ENCODE assay signal across 1 cellular context in the genomic region with DNA sequence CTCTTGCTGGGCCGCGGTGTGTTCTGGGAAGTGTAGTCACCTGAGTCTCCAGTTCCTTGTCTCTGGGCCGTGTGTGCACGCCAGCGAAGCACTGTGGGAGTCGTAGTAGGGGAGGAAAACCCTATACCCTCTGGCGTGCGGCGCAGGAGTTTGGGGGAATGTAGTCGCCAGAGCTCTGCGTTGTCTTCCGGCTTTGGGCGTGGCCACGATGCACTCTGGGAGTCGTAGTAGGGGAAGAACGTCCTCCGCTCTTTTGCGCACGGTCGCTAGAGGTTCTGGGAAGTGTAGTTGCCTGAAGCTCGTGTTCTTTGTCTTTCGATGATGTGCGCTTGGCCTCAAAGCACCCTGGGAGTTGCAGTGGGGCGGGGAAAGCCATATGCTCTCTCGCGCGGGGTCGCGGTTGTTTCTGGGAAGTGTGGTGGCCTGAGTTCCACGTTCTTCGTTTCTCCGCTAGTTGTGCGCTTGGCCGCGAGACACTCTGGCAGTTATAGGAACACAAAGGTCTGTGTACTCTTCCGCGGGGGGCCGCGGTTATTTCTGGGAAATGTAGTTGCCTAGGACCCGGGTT.
TF ChIP-seq lines count a peak whose summit lies in the region.

No MANE protein-coding gene starts in this region.

TF ChIP-seq in HEK293, 187 proteins besides CTCF, POLR2A, EP300 and RAD21 (continued from another document and continues in another):
- TF ChIP-seq TRIM28 (IDR thresholded peaks at IDR 0.05; ENCODE audit: borderline replicate concordance, low read length): no peak; the same call in 1 of the 2 replicates
- no peak for TF ChIP-seq ZNF132 (tag by site-specific recombination; IDR thresholded peaks at IDR 0.05; ENCODE audit: borderline replicate concordance)
- TF ChIP-seq ZNF292 (tag by site-specific recombination; IDR thresholded peaks at IDR 0.05; ENCODE audit: borderline replicate concordance, low read depth): no peak
- peak; percentile 61; the same call in 1 of the 2 replicates for TF ChIP-seq ZIC2 (tag by site-specific recombination; IDR thresholded peaks at IDR 0.05)
- TF ChIP-seq GFI1B (tag by site-specific recombination; IDR thresholded peaks at IDR 0.05): no peak
- TF ChIP-seq ZNF112 (tag by site-specific recombination; IDR thresholded peaks at IDR 0.05): no peak
- peak; percentile 83 for TF ChIP-seq KLF1 (tag by site-specific recombination; IDR thresholded peaks at IDR 0.05)
- TF ChIP-seq ZNF529 (tag by site-specific recombination; IDR thresholded peaks at IDR 0.05; ENCODE audit: insufficient replicate concordance): no peak
- TF ChIP-seq, protein P1, sequence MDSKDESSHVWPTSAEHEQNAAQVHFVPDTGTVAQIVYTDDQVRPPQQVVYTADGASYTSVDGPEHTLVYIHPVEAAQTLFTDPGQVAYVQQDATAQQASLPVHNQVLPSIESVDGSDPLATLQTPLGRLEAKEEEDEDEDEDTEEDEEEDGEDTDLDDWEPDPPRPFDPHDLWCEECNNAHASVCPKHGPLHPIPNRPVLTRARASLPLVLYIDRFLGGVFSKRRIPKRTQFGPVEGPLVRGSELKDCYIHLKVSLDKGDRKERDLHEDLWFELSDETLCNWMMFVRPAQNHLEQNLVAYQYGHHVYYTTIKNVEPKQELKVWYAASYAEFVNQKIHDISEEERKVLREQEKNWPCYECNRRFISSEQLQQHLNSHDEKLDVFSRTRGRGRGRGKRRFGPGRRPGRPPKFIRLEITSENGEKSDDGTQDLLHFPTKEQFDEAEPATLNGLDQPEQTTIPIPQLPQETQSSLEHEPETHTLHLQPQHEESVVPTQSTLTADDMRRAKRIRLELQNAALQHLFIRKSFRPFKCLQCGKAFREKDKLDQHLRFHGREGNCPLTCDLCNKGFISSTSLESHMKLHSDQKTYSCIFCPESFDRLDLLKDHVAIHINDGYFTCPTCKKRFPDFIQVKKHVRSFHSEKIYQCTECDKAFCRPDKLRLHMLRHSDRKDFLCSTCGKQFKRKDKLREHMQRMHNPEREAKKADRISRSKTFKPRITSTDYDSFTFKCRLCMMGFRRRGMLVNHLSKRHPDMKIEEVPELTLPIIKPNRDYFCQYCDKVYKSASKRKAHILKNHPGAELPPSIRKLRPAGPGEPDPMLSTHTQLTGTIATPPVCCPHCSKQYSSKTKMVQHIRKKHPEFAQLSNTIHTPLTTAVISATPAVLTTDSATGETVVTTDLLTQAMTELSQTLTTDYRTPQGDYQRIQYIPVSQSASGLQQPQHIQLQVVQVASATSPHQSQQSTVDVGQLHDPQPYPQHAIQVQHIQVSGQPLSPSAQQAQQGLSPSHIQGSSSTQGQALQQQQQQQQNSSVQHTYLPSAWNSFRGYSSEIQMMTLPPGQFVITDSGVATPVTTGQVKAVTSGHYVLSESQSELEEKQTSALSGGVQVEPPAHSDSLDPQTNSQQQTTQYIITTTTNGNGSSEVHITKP (tag by site-specific recombination; IDR thresholded peaks at IDR 0.05): peak; percentile 80
- no peak for TF ChIP-seq YY1 (tag by site-specific recombination; IDR thresholded peaks at IDR 0.05)
- TF ChIP-seq BCL11B (tag by site-specific recombination; IDR thresholded peaks at IDR 0.05; ENCODE audit: low read depth): no peak
- 0 out of 2 replicates have a peak, but pooled peaks have one; percentile 28 for TF ChIP-seq ZSCAN16 (tag by site-specific recombination; IDR thresholded peaks at IDR 0.05)
- no peak for TF ChIP-seq ZEB2 (tag by site-specific recombination; IDR thresholded peaks at IDR 0.05)
- TF ChIP-seq, protein P2, sequence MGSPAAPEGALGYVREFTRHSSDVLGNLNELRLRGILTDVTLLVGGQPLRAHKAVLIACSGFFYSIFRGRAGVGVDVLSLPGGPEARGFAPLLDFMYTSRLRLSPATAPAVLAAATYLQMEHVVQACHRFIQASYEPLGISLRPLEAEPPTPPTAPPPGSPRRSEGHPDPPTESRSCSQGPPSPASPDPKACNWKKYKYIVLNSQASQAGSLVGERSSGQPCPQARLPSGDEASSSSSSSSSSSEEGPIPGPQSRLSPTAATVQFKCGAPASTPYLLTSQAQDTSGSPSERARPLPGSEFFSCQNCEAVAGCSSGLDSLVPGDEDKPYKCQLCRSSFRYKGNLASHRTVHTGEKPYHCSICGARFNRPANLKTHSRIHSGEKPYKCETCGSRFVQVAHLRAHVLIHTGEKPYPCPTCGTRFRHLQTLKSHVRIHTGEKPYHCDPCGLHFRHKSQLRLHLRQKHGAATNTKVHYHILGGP (tag by site-specific recombination; IDR thresholded peaks at IDR 0.05): no peak
- TF ChIP-seq ZNF366 (tag by site-specific recombination; conservative IDR thresholded peaks at IDR 0.05): no peak
- no peak; the same call in 1 of the 2 replicates for TF ChIP-seq ZNF768 (tag by site-specific recombination; IDR thresholded peaks at IDR 0.05)
- TF ChIP-seq, protein P3, sequence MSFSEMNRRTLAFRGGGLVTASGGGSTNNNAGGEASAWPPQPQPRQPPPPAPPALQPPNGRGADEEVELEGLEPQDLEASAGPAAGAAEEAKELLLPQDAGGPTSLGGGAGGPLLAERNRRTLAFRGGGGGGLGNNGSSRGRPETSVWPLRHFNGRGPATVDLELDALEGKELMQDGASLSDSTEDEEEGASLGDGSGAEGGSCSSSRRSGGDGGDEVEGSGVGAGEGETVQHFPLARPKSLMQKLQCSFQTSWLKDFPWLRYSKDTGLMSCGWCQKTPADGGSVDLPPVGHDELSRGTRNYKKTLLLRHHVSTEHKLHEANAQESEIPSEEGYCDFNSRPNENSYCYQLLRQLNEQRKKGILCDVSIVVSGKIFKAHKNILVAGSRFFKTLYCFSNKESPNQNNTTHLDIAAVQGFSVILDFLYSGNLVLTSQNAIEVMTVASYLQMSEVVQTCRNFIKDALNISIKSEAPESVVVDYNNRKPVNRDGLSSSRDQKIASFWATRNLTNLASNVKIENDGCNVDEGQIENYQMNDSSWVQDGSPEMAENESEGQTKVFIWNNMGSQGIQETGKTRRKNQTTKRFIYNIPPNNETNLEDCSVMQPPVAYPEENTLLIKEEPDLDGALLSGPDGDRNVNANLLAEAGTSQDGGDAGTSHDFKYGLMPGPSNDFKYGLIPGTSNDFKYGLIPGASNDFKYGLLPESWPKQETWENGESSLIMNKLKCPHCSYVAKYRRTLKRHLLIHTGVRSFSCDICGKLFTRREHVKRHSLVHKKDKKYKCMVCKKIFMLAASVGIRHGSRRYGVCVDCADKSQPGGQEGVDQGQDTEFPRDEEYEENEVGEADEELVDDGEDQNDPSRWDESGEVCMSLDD (tag by site-specific recombination; IDR thresholded peaks at IDR 0.05): no peak
- no peak for TF ChIP-seq KLF10 (tag by site-specific recombination; IDR thresholded peaks at IDR 0.05)
- no peak; the same call in 1 of the 2 replicates for TF ChIP-seq ZNF843 (tag by site-specific recombination; IDR thresholded peaks at IDR 0.05)
- peak; percentile 61 for TF ChIP-seq GLIS1 (tag by site-specific recombination; IDR thresholded peaks at IDR 0.05)
- TF ChIP-seq, protein P4, sequence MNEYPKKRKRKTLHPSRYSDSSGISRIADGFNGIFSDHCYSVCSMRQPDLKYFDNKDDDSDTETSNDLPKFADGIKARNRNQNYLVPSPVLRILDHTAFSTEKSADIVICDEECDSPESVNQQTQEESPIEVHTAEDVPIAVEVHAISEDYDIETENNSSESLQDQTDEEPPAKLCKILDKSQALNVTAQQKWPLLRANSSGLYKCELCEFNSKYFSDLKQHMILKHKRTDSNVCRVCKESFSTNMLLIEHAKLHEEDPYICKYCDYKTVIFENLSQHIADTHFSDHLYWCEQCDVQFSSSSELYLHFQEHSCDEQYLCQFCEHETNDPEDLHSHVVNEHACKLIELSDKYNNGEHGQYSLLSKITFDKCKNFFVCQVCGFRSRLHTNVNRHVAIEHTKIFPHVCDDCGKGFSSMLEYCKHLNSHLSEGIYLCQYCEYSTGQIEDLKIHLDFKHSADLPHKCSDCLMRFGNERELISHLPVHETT (tag by site-specific recombination; IDR thresholded peaks at IDR 0.05): peak; percentile 74
- no peak for TF ChIP-seq ZNF202 (tag by site-specific recombination; IDR thresholded peaks at IDR 0.05; ENCODE audit: borderline replicate concordance)
- TF ChIP-seq ZNF670 (tag by site-specific recombination; IDR thresholded peaks at IDR 0.05; ENCODE audit: low read depth): no peak
- TF ChIP-seq, protein P5, sequence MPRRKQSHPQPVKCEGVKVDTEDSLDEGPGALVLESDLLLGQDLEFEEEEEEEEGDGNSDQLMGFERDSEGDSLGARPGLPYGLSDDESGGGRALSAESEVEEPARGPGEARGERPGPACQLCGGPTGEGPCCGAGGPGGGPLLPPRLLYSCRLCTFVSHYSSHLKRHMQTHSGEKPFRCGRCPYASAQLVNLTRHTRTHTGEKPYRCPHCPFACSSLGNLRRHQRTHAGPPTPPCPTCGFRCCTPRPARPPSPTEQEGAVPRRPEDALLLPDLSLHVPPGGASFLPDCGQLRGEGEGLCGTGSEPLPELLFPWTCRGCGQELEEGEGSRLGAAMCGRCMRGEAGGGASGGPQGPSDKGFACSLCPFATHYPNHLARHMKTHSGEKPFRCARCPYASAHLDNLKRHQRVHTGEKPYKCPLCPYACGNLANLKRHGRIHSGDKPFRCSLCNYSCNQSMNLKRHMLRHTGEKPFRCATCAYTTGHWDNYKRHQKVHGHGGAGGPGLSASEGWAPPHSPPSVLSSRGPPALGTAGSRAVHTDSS (tag by site-specific recombination; IDR thresholded peaks at IDR 0.05): no peak
- TF ChIP-seq MEIS1 (CRISPR knock-in tag; IDR thresholded peaks at IDR 0.05; ENCODE audit: borderline replicate concordance): no peak
- TF ChIP-seq ZNF37A (tag by site-specific recombination; IDR thresholded peaks at IDR 0.05): peak; percentile 63; the same call in 1 of the 2 replicates
- TF ChIP-seq, protein P6, sequence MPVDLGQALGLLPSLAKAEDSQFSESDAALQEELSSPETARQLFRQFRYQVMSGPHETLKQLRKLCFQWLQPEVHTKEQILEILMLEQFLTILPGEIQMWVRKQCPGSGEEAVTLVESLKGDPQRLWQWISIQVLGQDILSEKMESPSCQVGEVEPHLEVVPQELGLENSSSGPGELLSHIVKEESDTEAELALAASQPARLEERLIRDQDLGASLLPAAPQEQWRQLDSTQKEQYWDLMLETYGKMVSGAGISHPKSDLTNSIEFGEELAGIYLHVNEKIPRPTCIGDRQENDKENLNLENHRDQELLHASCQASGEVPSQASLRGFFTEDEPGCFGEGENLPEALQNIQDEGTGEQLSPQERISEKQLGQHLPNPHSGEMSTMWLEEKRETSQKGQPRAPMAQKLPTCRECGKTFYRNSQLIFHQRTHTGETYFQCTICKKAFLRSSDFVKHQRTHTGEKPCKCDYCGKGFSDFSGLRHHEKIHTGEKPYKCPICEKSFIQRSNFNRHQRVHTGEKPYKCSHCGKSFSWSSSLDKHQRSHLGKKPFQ (tag by site-specific recombination; IDR thresholded peaks at IDR 0.05): no peak
- TF ChIP-seq ZNF660 (tag by site-specific recombination; IDR thresholded peaks at IDR 0.05): no peak
- peak; percentile 99 for TF ChIP-seq ZNF76 (tag by site-specific recombination; IDR thresholded peaks at IDR 0.05; ENCODE audit: borderline replicate concordance, low read depth)
- TF ChIP-seq, protein P7, sequence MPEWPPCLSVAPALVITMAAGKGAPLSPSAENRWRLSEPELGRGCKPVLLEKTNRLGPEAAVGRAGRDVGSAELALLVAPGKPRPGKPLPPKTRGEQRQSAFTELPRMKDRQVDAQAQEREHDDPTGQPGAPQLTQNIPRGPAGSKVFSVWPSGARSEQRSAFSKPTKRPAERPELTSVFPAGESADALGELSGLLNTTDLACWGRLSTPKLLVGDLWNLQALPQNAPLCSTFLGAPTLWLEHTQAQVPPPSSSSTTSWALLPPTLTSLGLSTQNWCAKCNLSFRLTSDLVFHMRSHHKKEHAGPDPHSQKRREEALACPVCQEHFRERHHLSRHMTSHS (tag by site-specific recombination; IDR thresholded peaks at IDR 0.05): no peak
- TF ChIP-seq, protein P8, sequence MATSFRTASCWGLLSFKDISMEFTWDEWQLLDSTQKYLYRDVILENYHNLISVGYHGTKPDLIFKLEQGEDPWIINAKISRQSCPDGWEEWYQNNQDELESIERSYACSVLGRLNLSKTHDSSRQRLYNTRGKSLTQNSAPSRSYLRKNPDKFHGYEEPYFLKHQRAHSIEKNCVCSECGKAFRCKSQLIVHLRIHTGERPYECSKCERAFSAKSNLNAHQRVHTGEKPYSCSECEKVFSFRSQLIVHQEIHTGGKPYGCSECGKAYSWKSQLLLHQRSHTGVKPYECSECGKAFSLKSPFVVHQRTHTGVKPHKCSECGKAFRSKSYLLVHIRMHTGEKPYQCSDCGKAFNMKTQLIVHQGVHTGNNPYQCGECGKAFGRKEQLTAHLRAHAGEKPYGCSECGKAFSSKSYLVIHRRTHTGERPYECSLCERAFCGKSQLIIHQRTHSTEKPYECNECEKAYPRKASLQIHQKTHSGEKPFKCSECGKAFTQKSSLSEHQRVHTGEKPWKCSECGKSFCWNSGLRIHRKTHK (tag by site-specific recombination; IDR thresholded peaks at IDR 0.05): no peak
- no peak for TF ChIP-seq IKZF3 (tag by site-specific recombination; IDR thresholded peaks at IDR 0.05)
- no peak for TF ChIP-seq ZNF830 (tag by site-specific recombination; IDR thresholded peaks at IDR 0.05; ENCODE audit: low read depth)
- TF ChIP-seq ZNF23 (tag by site-specific recombination; IDR thresholded peaks at IDR 0.05; ENCODE audit: borderline replicate concordance): no peak
- TF ChIP-seq ZNF426 (tag by site-specific recombination; IDR thresholded peaks at IDR 0.05): no peak
- TF ChIP-seq OSR2 (tag by site-specific recombination; IDR thresholded peaks at IDR 0.05): no peak
- TF ChIP-seq ZNF548 (tag by site-specific recombination; IDR thresholded peaks at IDR 0.05): no peak
- TF ChIP-seq ZNF146 (tag by site-specific recombination; IDR thresholded peaks at IDR 0.05): no peak
- no peak; the same call in 1 of the 2 replicates for TF ChIP-seq ZFP69B (tag by site-specific recombination; IDR thresholded peaks at IDR 0.05)
- TF ChIP-seq, protein P9, sequence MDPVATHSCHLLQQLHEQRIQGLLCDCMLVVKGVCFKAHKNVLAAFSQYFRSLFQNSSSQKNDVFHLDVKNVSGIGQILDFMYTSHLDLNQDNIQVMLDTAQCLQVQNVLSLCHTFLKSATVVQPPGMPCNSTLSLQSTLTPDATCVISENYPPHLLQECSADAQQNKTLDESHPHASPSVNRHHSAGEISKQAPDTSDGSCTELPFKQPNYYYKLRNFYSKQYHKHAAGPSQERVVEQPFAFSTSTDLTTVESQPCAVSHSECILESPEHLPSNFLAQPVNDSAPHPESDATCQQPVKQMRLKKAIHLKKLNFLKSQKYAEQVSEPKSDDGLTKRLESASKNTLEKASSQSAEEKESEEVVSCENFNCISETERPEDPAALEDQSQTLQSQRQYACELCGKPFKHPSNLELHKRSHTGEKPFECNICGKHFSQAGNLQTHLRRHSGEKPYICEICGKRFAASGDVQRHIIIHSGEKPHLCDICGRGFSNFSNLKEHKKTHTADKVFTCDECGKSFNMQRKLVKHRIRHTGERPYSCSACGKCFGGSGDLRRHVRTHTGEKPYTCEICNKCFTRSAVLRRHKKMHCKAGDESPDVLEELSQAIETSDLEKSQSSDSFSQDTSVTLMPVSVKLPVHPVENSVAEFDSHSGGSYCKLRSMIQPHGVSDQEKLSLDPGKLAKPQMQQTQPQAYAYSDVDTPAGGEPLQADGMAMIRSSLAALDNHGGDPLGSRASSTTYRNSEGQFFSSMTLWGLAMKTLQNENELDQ (tag by site-specific recombination; IDR thresholded peaks at IDR 0.05; ENCODE audit: low read depth): no peak
- TF ChIP-seq ZNF514 (tag by site-specific recombination; IDR thresholded peaks at IDR 0.05): no peak
